In genomic region chr4:105061720-105062119, GRCh38 we compare ENCODE assay signal across 2 cellular contexts.
TF ChIP-seq lines count a peak whose summit lies in the region.

No MANE protein-coding gene starts in this region.

TF ChIP-seq in liver, 16 proteins besides CTCF, POLR2A, EP300 and RAD21 (continued from another document):
- TF ChIP-seq REST (IDR thresholded peaks at IDR 0.05) (no peak), RXRA (IDR thresholded peaks at IDR 0.05) (no peak), JUND (IDR thresholded peaks at IDR 0.05) (no peak), NR2F2 (IDR thresholded peaks at IDR 0.05) (no peak), YY1 (IDR thresholded peaks at IDR 0.05) (no peak)
TF ChIP-seq in liver: peak in this region for 0.

TF ChIP-seq in HepG2, 621 proteins besides CTCF, POLR2A, EP300 and RAD21 (continued from another document):
- TF ChIP-seq KIAA2018 (CRISPR knock-in tag; IDR thresholded peaks at IDR 0.05; ENCODE audit: borderline replicate concordance) (no peak), ZNF296 (CRISPR knock-in tag; conservative IDR thresholded peaks at IDR 0.05) (no peak), ZSCAN9 (CRISPR knock-in tag; IDR thresholded peaks at IDR 0.05; ENCODE audit: borderline replicate concordance) (no peak), ZNF275 (CRISPR knock-in tag; IDR thresholded peaks at IDR 0.05; ENCODE audit: borderline replicate concordance) (no peak), ZNF543 (CRISPR knock-in tag; IDR thresholded peaks at IDR 0.05) (no peak), IKZF4 (CRISPR knock-in tag; IDR thresholded peaks at IDR 0.05; ENCODE audit: borderline replicate concordance, low read depth, not compliant biosample characterization) (no peak), ARNT (IDR thresholded peaks at IDR 0.05) (no peak), TEAD3 (CRISPR knock-in tag; optimal IDR thresholded peaks at IDR 0.05; ENCODE audit: borderline replicate concordance) (no peak), HNRNPH1 (optimal IDR thresholded peaks at IDR 0.05; ENCODE audit: low read depth, low read length) (no peak), SMAD9 (CRISPR knock-in tag; IDR thresholded peaks at IDR 0.05) (no peak), SOX13 (IDR thresholded peaks at IDR 0.05) (no peak), SOX13 (CRISPR knock-in tag; conservative IDR thresholded peaks at IDR 0.05 in 1 of 2, IDR thresholded peaks at IDR 0.05 in 1 of 2) (no peak), POLR2AphosphoS5 (IDR thresholded peaks at IDR 0.05; ENCODE audit: low read depth, low read length) (no peak), HNF4G (IDR thresholded peaks at IDR 0.05; ENCODE audit: borderline replicate concordance, low read depth, low read length) (no peak), HNF4G (CRISPR knock-in tag; IDR thresholded peaks at IDR 0.05; ENCODE audit: borderline replicate concordance, low read depth) (no peak), ZNF737 (CRISPR knock-in tag; IDR thresholded peaks at IDR 0.05; ENCODE audit: borderline replicate concordance) (no peak), NR2F6 (IDR thresholded peaks at IDR 0.05) (no peak), NR2F6 (CRISPR knock-in tag; IDR thresholded peaks at IDR 0.05) (no peak)
